ENCODE assay signal across 17 cellular contexts in the genomic region with DNA sequence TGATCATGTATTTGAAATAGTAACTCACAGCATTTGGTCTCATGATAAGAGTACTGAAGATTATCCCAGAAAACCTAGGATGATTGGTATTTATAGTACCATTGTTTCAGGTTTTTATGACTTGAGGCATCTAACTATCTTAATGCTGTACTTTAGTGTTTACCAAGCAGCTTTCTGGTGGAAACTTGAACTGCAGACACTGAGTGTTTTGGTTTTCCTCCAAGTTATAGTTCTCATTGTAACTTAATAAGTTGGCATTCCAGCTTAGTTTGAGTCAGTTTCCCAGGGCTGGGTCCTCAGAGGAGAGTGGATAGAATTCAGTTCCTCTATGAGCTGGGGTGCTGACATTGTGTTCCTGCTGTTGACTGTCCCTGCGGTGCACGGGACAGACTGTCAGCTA. TPM values are rescaled to one million over a fixed set of nuclear protein-coding genes. Genes with fewer than 3 reads are reported as not detected.
DNase-seq lines count a peak whose midpoint lies in the region; TF ChIP-seq lines count a peak whose summit lies in the region.
"Had no signal": no experiment of that assay in that cellular context is flagged by ENCODE, and none has a peak within 500 bp of the region (broad histone marks: within the 10 kb centered on the region; RNA-seq: fewer than 3 reads in every experiment).

No MANE protein-coding gene starts in this region.

- no peak overlapping the region for H2AK5ac ChIP-seq in H9 (ENCODE audit: insufficient read length, low read length)

- no peak overlapping the region for H3K4ac ChIP-seq in H9 (ENCODE audit: low read depth, low read length)

- no peak for TF ChIP-seq POLR2A in breast epithelium (IDR thresholded peaks at IDR 0.05)

- H3K27ac ChIP-seq in breast epithelium (no peak overlapping the region), H9 (ENCODE audit: insufficient read length, low read depth, low read length) (no peak overlapping the region)
- H3K27ac ChIP-seq: SJSA1 had no signal

- H2BK120ac ChIP-seq in H9 (ENCODE audit: low read depth, low read length, poor library complexity, severe bottlenecking): no peak overlapping the region

- no peak overlapping the region for H3K23ac ChIP-seq in H9 (ENCODE audit: insufficient read length, low read depth, low read length)

- H3K27me3 ChIP-seq in adipocyte (replicated peaks; ENCODE audit: control insufficient read depth, insufficient read depth, low read length) (no peaks in the 10 kb centered on the region), breast epithelium (no peaks in the 10 kb centered on the region), H9 (ENCODE audit: insufficient read depth, low read length) (no peaks in the 10 kb centered on the region)
- H3K27me3 ChIP-seq: SJSA1 had no signal

- H3K79me2 ChIP-seq in H9 (ENCODE audit: insufficient read depth, low read length): no peaks in the 10 kb centered on the region

- peaks cover 15 to 45% (median 40%) of the 10 kb centered on the region in 3 experiments; a peak in 6 of 7 replicates for H3K36me3 Mint-ChIP-seq in H9 (ENCODE audit: insufficient read depth in 1 of 3, low read depth in 3 of 3)

- H3K4me2 ChIP-seq in H9 (ENCODE audit: insufficient read depth, insufficient read length, low read length): no peak overlapping the region

- no peaks in the 10 kb centered on the region for H3K23me2 ChIP-seq in H9 (ENCODE audit: insufficient read length, low read depth, low read length, poor library complexity, severe bottlenecking)

- H3K56ac ChIP-seq in H9 (ENCODE audit: insufficient read length, low read depth, low read length): no peak overlapping the region

- H3T11ph ChIP-seq in H9 (ENCODE audit: low read length): no peak overlapping the region

- H3K36me3 ChIP-seq in adipocyte (ENCODE audit: control insufficient read depth, insufficient read depth, low read length, severe bottlenecking): peaks cover 58% of the 10 kb centered on the region
- H3K36me3 ChIP-seq in breast epithelium: no peaks in the 10 kb centered on the region

- no peak overlapping the region for H4K5ac ChIP-seq in H9 (ENCODE audit: insufficient read length, low read depth, low read length)

- H3K4me3 Mint-ChIP-seq in H9: no peak overlapping the region
- H3K4me3 Mint-ChIP-seq: CD14-positive monocyte had no signal

- H3K9me3 Mint-ChIP-seq in H9: no peaks in the 10 kb centered on the region

- TF ChIP-seq CTCF in breast epithelium (IDR thresholded peaks at IDR 0.05): no peak
- TF ChIP-seq CTCF in H9 (conservative IDR thresholded peaks at IDR 0.05): no peak

- no peak overlapping the region for H3K18ac ChIP-seq in H9 (ENCODE audit: insufficient read length, low read depth, low read length)

- no peaks in the 10 kb centered on the region for H3K79me1 ChIP-seq in H9 (ENCODE audit: insufficient read depth, low read depth, low read length, poor library complexity, severe bottlenecking)

- H4K20me1 ChIP-seq in H9 (ENCODE audit: control insufficient read depth, insufficient read depth, insufficient read length): no peaks in the 10 kb centered on the region

- H4K91ac ChIP-seq in H9 (ENCODE audit: insufficient read length, low read depth, low read length): no peak overlapping the region

- H4K8ac ChIP-seq in H9 (replicated peaks; ENCODE audit: insufficient read length, low read depth, low read length): no peak overlapping the region

- H3K9ac ChIP-seq in adipocyte (ENCODE audit: low read length) (no peak overlapping the region), H9 (ENCODE audit: extremely low read depth, insufficient read length, low read length) (no peak overlapping the region)

- H3K27ac Mint-ChIP-seq in H9: no peak overlapping the region

- no peaks in the 10 kb centered on the region for H3K27me3 Mint-ChIP-seq in H9 (ENCODE audit: low read depth)

- H3K4me1 Mint-ChIP-seq in H9: no peaks in the 10 kb centered on the region
- H3K4me1 Mint-ChIP-seq: CD14-positive monocyte had no signal

- no peak overlapping the region for H2AFZ ChIP-seq in H9 (ENCODE audit: low read length)

- H3K9me3 ChIP-seq in adipocyte (ENCODE audit: control insufficient read depth, low read length) (no peaks in the 10 kb centered on the region), breast epithelium (no peaks in the 10 kb centered on the region), H9 (ENCODE audit: control insufficient read depth, low read depth, low read length) (no peaks in the 10 kb centered on the region)
- H3K9me3 ChIP-seq: SJSA1 had no signal

- H2BK5ac ChIP-seq in H9 (ENCODE audit: insufficient read length, low read length): no peak overlapping the region

- DNase-seq in EH (ENCODE audit: low read depth) (peak; percentile 29), adipocyte (ENCODE audit: low read depth) (peak; percentile 22), fibroblast of gingiva (ENCODE audit: low read depth) (peak; percentile 45), myocyte (ENCODE audit: low read depth) (peak; percentile 8), NCI-H1930 (lab: John Stamatoyannopoulos, UW) (no peak), breast epithelium (ENCODE audit: low spot score in 2 of 2) (no peak), H9 (no peak)
- DNase-seq: NCI-H1092, NCI-H1436, NCI-H2029 treated with DMSO at 0.1 percent for 48 hours, NCI-H2171, NCI-H345, NCI-H526, OCI-M1 had no signal

- H3K14ac ChIP-seq in H9 (ENCODE audit: insufficient read depth, low read length): no peak overlapping the region

- H2BK15ac ChIP-seq in H9 (ENCODE audit: low read depth, low read length): no peak overlapping the region

- no peak overlapping the region for H2BK12ac ChIP-seq in H9 (ENCODE audit: insufficient read length, low read depth, low read length)

- intact Hi-C loops in breast epithelium (cut with DNase I; ENCODE audit: low total_unique reads): no loop called here

- WGBS in H9 (ENCODE audit: extremely low coverage, insufficient read length, low lambda C conversion rate): no CpG with 5 or more reads among the region's 2 CpGs

- no peak overlapping the region for H2BK20ac ChIP-seq in H9 (ENCODE audit: low read depth, low read length, poor library complexity, severe bottlenecking)

- H3K4me1 ChIP-seq in adipocyte (ENCODE audit: control insufficient read depth, insufficient read depth, low read length) (peaks cover 5% of the 10 kb centered on the region), breast epithelium (no peaks in the 10 kb centered on the region), H9 (ENCODE audit: insufficient read depth, low read length) (no peaks in the 10 kb centered on the region)

- no peak overlapping the region for H3K4me3 ChIP-seq in adipocyte (ENCODE audit: low read length)
- H3K4me3 ChIP-seq in breast epithelium: no peak overlapping the region
- H3K4me3 ChIP-seq: K562, SJSA1 had no signal

RNA-seq across cellular contexts. Expression of a gene that starts 50.4 kb away (rescaled TPM):
- total RNA-seq in myocyte (21.4 and 29.0 TPM in 2 replicates), breast epithelium (10 to 100 TPM; 19.9 to 35.0 (median 25.9) TPM), H9 (2021) (91.9 and 93.0 TPM in 2 replicates)
- 23.5 TPM for polyA plus RNA-seq in myocyte (2012)

Comparison
In these comparisons a context has a peak if more than half of its experiments do, and no peak if none do; other contexts are left out.
1. DNase-seq: peak in EH (single experiment), adipocyte (single experiment), fibroblast of gingiva (single experiment) and myocyte (single experiment); none in NCI-H1930 (0 of 2), breast epithelium (0 of 2) and H9 (single experiment).